ENCODE assay signal across 18 cellular contexts in genomic region chr22:45584121-45584570, GRCh38.
DNase-seq lines count a peak whose midpoint lies in the region; ATAC-seq lines count a peak whose summit lies in the region.
"Had no signal": no experiment of that assay in that cellular context is flagged by ENCODE, and none has a peak within 500 bp of the region (broad histone marks: within the 10 kb centered on the region; RNA-seq: fewer than 3 reads in every experiment).

No MANE protein-coding gene starts in this region.

- ATAC-seq in GM21367 (IDR thresholded peaks at IDR 0.05; ENCODE audit: unreplicated experiment): no peak
- no peak for ATAC-seq in esophagus mucosa
- ATAC-seq in stimulated activated naive B cell treated with anti-CD40 and anti-IgM and Interleukin-4, amounts not matched to agents 10 μg/mL and 1 μg/mL and 100 μg/mL, for 72 hours (replicated peaks): no peak
- ATAC-seq: PC-3; stimulated activated memory B cell treated with anti-CD40 and anti-IgM and Interleukin-4, amounts not matched to agents 10 μg/mL and 1 μg/mL and 100 μg/mL, for 72 hours had no signal

- peaks cover 4 to 5% of the 10 kb centered on the region in 2 donors for H3K9me3 Mint-ChIP-seq in stimulated activated naive B cell treated with anti-CD40 and anti-IgM and Interleukin-4, amounts not matched to agents 10 μg/mL and 1 μg/mL and 100 μg/mL, for 72 hours
- H3K9me3 Mint-ChIP-seq: activated naive CD8-positive, alpha-beta T cell treated with anti-CD3 and anti-CD28 coated beads, Interleukin-2, amount 10 ng/mL, durations not matched to agents 7 days and 5 days; nephron; type B pancreatic cell had no signal

- peaks cover 0 to 2% of the 10 kb centered on the region in 2 donors for H3K36me3 Mint-ChIP-seq in stimulated activated naive B cell treated with anti-CD40 and anti-IgM and Interleukin-4, amounts not matched to agents 10 μg/mL and 1 μg/mL and 100 μg/mL, for 72 hours
- H3K36me3 Mint-ChIP-seq: activated naive CD8-positive, alpha-beta T cell treated with anti-CD3 and anti-CD28 coated beads, Interleukin-2, amount 10 ng/mL, durations not matched to agents 7 days and 5 days; stimulated activated memory B cell treated with anti-CD40 and anti-IgM and Interleukin-4, amounts not matched to agents 10 μg/mL and 1 μg/mL and 100 μg/mL, for 72 hours; type B pancreatic cell had no signal

- peaks cover 10 to 21% of the 10 kb centered on the region in 2 donors for H3K27me3 Mint-ChIP-seq in stimulated activated naive B cell treated with anti-CD40 and anti-IgM and Interleukin-4, amounts not matched to agents 10 μg/mL and 1 μg/mL and 100 μg/mL, for 72 hours

- peak; percentile 76 for DNase-seq in EH (ENCODE audit: low read depth)
- peak; percentile 95 for DNase-seq in MV-4-11 (lab: John Stamatoyannopoulos, UW)
- DNase-seq in caudate nucleus (lab: John Stamatoyannopoulos, UW): peak in 37 of 61 donors; percentile 9 to 81 (median 28)
- peak; percentile 9 for DNase-seq in occipital lobe (lab: John Stamatoyannopoulos, UW)
- DNase-seq in activated naive CD4-positive, alpha-beta T cell treated with Interleukin-2 at 50 U/mL for 16 hours: no peak
- no peak for DNase-seq in stimulated activated naive B cell treated with anti-CD40 and anti-IgM and Interleukin-4, amounts not matched to agents 10 μg/mL and 1 μg/mL and 100 μg/mL, for 72 hours
- DNase-seq: activated CD4-positive, alpha-beta T cell treated with anti-CD3 and anti-CD28 coated beads for 1 hour; activated naive CD8-positive, alpha-beta T cell treated with anti-CD3 and anti-CD28 coated beads, Interleukin-2, amount 10 ng/mL, durations not matched to agents 7 days and 5 days; colonic mucosa; COR-L47; NCI-H1105 treated with DMSO at 0.1 percent for 48 hours; PC-3; right lobe of liver had no signal

- no peak overlapping the region for H3K27ac ChIP-seq in caudate nucleus (ENCODE audit: low read depth, low read length)
- H3K27ac ChIP-seq: colonic mucosa, right lobe of liver had no signal

- H3K4me3 Mint-ChIP-seq in stimulated activated naive B cell treated with anti-CD40 and anti-IgM and Interleukin-4, amounts not matched to agents 10 μg/mL and 1 μg/mL and 100 μg/mL, for 72 hours: no peak overlapping the region
- H3K4me3 Mint-ChIP-seq: nephron; stimulated activated memory B cell treated with anti-CD40 and anti-IgM and Interleukin-4, amounts not matched to agents 10 μg/mL and 1 μg/mL and 100 μg/mL, for 72 hours; type B pancreatic cell had no signal

- peaks cover 9 to 13% of the 10 kb centered on the region in 2 donors for H3K4me1 Mint-ChIP-seq in stimulated activated naive B cell treated with anti-CD40 and anti-IgM and Interleukin-4, amounts not matched to agents 10 μg/mL and 1 μg/mL and 100 μg/mL, for 72 hours

- H3K27ac Mint-ChIP-seq in stimulated activated naive B cell treated with anti-CD40 and anti-IgM and Interleukin-4, amounts not matched to agents 10 μg/mL and 1 μg/mL and 100 μg/mL, for 72 hours: no peak overlapping the region
- H3K27ac Mint-ChIP-seq: nephron; stimulated activated memory B cell treated with anti-CD40 and anti-IgM and Interleukin-4, amounts not matched to agents 10 μg/mL and 1 μg/mL and 100 μg/mL, for 72 hours; type B pancreatic cell had no signal

Comparison
In these comparisons a context has a peak if more than half of its experiments do, and no peak if none do; other contexts are left out.
1. DNase-seq: peak in EH (single experiment), MV-4-11 (single experiment), caudate nucleus (37 of 61) and occipital lobe (single experiment); none in activated naive CD4-positive, alpha-beta T cell treated with Interleukin-2 at 50 U/mL for 16 hours (single experiment) and stimulated activated naive B cell treated with anti-CD40 and anti-IgM and Interleukin-4, amounts not matched to agents 10 μg/mL and 1 μg/mL and 100 μg/mL, for 72 hours (single experiment).